In genomic region chr17:49574945-49575523, GRCh38 we compare ENCODE assay signal across 1 cellular context.
TF ChIP-seq lines count a peak whose summit lies in the region.

No MANE protein-coding gene starts in this region.

TF ChIP-seq in GM23338, 12 proteins besides CTCF, POLR2A, EP300 and RAD21 (continued from another document):
- TF ChIP-seq JUNB (IDR thresholded peaks at IDR 0.05; ENCODE audit: unreplicated experiment) (no peak), EZH2phosphoT487 (IDR thresholded peaks at IDR 0.05; ENCODE audit: unreplicated experiment) (no peak), ZNF114 (CRISPR knock-in tag; IDR thresholded peaks at IDR 0.05) (no peak), CREB1 (CRISPR knock-in tag; IDR thresholded peaks at IDR 0.05; ENCODE audit: low read depth) (no peak)
